1 cellular context compared by ENCODE assay signal in genomic region chr9:4533881-4534280, GRCh38. TPM values are rescaled to one million over a fixed set of nuclear protein-coding genes. Genes with fewer than 3 reads are reported as not detected.
"Had no signal": no experiment of that assay in that cellular context is flagged by ENCODE, and none has a peak within 500 bp of the region (broad histone marks: within the 10 kb centered on the region; RNA-seq: fewer than 3 reads in every experiment).

No MANE protein-coding gene starts in this region.

RNA-seq across cellular contexts. Expression of gene SLC1A1, which starts 43.6 kb away (rescaled TPM):
- total RNA-seq: skeletal muscle tissue had no signal
